ENCODE assay signal across 13 cellular contexts in the genomic region with DNA sequence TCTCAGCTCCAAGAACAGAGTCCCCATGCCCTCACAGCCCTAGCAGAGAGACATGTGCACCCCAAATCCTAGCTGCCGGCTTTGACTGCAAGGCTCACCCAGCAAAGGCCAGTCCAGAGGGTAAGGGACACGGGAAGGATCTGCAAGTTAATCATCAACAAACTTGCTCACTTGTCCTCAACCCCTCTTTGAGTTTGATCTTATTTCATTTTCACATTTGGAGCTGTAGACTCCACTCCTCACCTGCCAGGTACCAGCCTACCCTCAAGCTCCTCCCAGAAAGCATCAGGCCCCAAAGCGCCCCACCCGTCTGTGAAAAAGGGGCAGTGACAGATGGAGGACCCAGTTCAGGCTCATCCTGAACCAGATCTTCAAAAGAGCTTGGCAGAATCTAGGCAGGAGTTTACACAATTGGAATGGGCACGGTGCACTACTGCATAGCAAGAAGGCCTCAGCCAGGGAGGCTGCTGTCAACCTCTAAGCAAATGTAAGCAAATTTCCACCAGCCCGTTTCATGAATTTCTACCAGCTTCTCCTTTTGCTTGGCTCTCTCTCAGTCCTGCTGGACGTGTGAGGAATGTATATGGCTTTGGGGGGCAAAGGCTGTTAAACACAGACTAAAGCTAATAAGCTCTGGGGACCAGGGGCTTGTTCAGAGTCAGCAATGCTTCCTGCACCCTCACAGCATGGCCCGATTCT. TPM values are rescaled to one million over a fixed set of nuclear protein-coding genes. Genes with fewer than 3 reads are reported as not detected.
DNase-seq lines count a peak whose midpoint lies in the region; ATAC-seq, FAIRE-seq and TF ChIP-seq lines count a peak whose summit lies in the region.
"Had no signal": no experiment of that assay in that cellular context is flagged by ENCODE, and none has a peak within 500 bp of the region (broad histone marks: within the 10 kb centered on the region; RNA-seq: fewer than 3 reads in every experiment).

No MANE protein-coding gene starts in this region.

- H3K9me3 ChIP-seq in CD8-positive, alpha-beta memory T cell (ENCODE audit: low read length): no peaks in the 10 kb centered on the region
- no peaks in the 10 kb centered on the region for H3K9me3 ChIP-seq in K562 (replicated peaks; ENCODE audit: control insufficient read depth, insufficient read depth, low read depth, low read length)

- peak overlapping the region in 1 of 2 experiments; percentile 24; a peak in 1 of 4 replicates for H3K9ac ChIP-seq in K562 (ENCODE audit: insufficient read depth in 1 of 2, low read depth in 2 of 2, low read length in 2 of 2)

- peak in 1 of 5 donors; percentile 25 for DNase-seq in CD8-positive, alpha-beta memory T cell
- DNase-seq in HuH-7 (ENCODE audit: low spot score) (peak; percentile 60), K562 (ENCODE audit: extremely low read depth in 1 of 4, low spot score in 3 of 4) (no peak), NCI-H1092 (lab: John Stamatoyannopoulos, UW) (no peak), H54 (ENCODE audit: insufficient read length, low spot score) (no peak)
- no peak for DNase-seq in natural killer cell treated with Interleukin-12 subunit alpha and Interleukin-12 subunit beta and Interleukin-15 and Interleukin-18, amount 100 ng/mL, for 72 hours (ENCODE audit: low spot score)
- DNase-seq: foreskin keratinocyte, H7, NCI-H446 treated with DMSO at 0.1 percent for 48 hours had no signal

- peaks cover 0 to 9% of the 10 kb centered on the region in 2 donors for H3K27me3 Mint-ChIP-seq in CD8-positive, alpha-beta memory T cell
- H3K27me3 Mint-ChIP-seq in natural killer cell treated with Interleukin-12 subunit alpha and Interleukin-12 subunit beta and Interleukin-15 and Interleukin-18, amount 100 ng/mL, for 72 hours: no peaks in the 10 kb centered on the region

- peaks cover 19% of the 10 kb centered on the region; the same call in 1 of the 2 replicates for H4K20me1 ChIP-seq in K562 (replicated peaks; ENCODE audit: control insufficient read depth, insufficient read depth, low read length)

- no peak for ATAC-seq in K562
- no peak for ATAC-seq in natural killer cell treated with Interleukin-12 subunit alpha and Interleukin-12 subunit beta and Interleukin-15 and Interleukin-18, amount 100 ng/mL, for 72 hours
- ATAC-seq in HG03571 (IDR thresholded peaks at IDR 0.05; ENCODE audit: unreplicated experiment): no peak
- ATAC-seq in GM19467 (IDR thresholded peaks at IDR 0.05; ENCODE audit: unreplicated experiment): no peak
- ATAC-seq: foreskin keratinocyte, sciatic nerve had no signal

- peaks cover 43% of the 10 kb centered on the region for H3K36me3 ChIP-seq in CD8-positive, alpha-beta memory T cell (ENCODE audit: insufficient read depth, low read length)
- peaks cover 61% of the 10 kb centered on the region; the same call in 2 of the 3 replicates for H3K36me3 ChIP-seq in K562 (ENCODE audit: control insufficient read depth, insufficient read depth, low read length)

- TF ChIP-seq POLR2A in K562 (conservative IDR thresholded peaks at IDR 0.05): no peak
- TF ChIP-seq POLR2A in H54 (IDR thresholded peaks at IDR 0.05; ENCODE audit: low read depth, low read length): no peak

- H3K9me1 ChIP-seq in K562 (ENCODE audit: control insufficient read depth, insufficient read depth, low read length): no peaks in the 10 kb centered on the region

- H3K79me2 ChIP-seq in K562 (ENCODE audit: control insufficient read depth, insufficient read depth, low read length): peaks cover 82% of the 10 kb centered on the region

- TF ChIP-seq RAD21 in K562 (CRISPR knock-in tag; conservative IDR thresholded peaks at IDR 0.05 in 1 of 2, IDR thresholded peaks at IDR 0.05 in 1 of 2): no peak

- 76% methylated on average over 8 of the region's 8 CpGs for WGBS in K562 (ENCODE audit: insufficient coverage, low coverage, missing lambda C conversion rate)

- CTCF ChIA-PET in CD8-positive, alpha-beta memory T cell (lab: Charles Lee): interaction anchor here (1.0 to 29.6 kb wide), 6 partner anchors 12 to 142 kb away, joined by 3 to 1256 read pairs (median 6); partner anchors contain the start of gene CDC42BPG
- CTCF ChIA-PET in K562 (lab: Yijun Ruan, JAX; ENCODE audit: low intra/inter-chr PET ratio): no interaction called here

- TF ChIP-seq CTCF in K562 (IDR thresholded peaks at IDR 0.05 in 2 of 3, conservative IDR thresholded peaks at IDR 0.05 in 1 of 3; ENCODE audit: insufficient read depth in 2 of 3, low read depth in 1 of 3, low read length in 3 of 3): no peak

- peaks cover 11 to 91% (median 22%) of the 10 kb centered on the region in 3 donors for H3K36me3 Mint-ChIP-seq in CD8-positive, alpha-beta memory T cell
- H3K36me3 Mint-ChIP-seq in natural killer cell treated with Interleukin-12 subunit alpha and Interleukin-12 subunit beta and Interleukin-15 and Interleukin-18, amount 100 ng/mL, for 72 hours: peaks cover 13% of the 10 kb centered on the region

- H3K4me2 ChIP-seq in K562 (ENCODE audit: insufficient read depth, low read length): no peak overlapping the region

- BruUV-seq in K562 (replicated peaks; lab: Mats Ljungman, UMichigan): no TSS peak

- peaks cover 80 to 84% (median 84%) of the 10 kb centered on the region in 3 donors for H3K4me1 Mint-ChIP-seq in CD8-positive, alpha-beta memory T cell
- peaks cover 77 to 81% of the 10 kb centered on the region in 2 donors for H3K4me1 Mint-ChIP-seq in natural killer cell treated with Interleukin-12 subunit alpha and Interleukin-12 subunit beta and Interleukin-15 and Interleukin-18, amount 100 ng/mL, for 72 hours (ENCODE audit: low read depth in 2 of 2)

- H3K27me3 ChIP-seq in CD8-positive, alpha-beta memory T cell (ENCODE audit: insufficient read depth, low read length, poor library complexity, severe bottlenecking): no peaks in the 10 kb centered on the region
- no peaks in the 10 kb centered on the region; a peak in 1 of 5 replicates for H3K27me3 ChIP-seq in K562 (ENCODE audit: control insufficient read depth in 2 of 2, insufficient read depth in 2 of 2, low read length in 2 of 2)
- H3K27me3 ChIP-seq: foreskin keratinocyte had no signal

- H3K4me3 Mint-ChIP-seq in CD8-positive, alpha-beta memory T cell: peak overlapping the region; percentile 69 to 88 (median 79)
- H3K4me3 Mint-ChIP-seq in natural killer cell treated with Interleukin-12 subunit alpha and Interleukin-12 subunit beta and Interleukin-15 and Interleukin-18, amount 100 ng/mL, for 72 hours: peak overlapping the region; percentile 69

- in situ Hi-C loops in K562 (cut with MboI): no loop called here

- no peak for FAIRE-seq in K562 (lab: Jason Lieb, UNC)
- no peak for FAIRE-seq in H54 (lab: Jason Lieb, UNC)
- FAIRE-seq: D721Med had no signal

- H3K27ac ChIP-seq in CD8-positive, alpha-beta memory T cell (ENCODE audit: low read depth, low read length): peak overlapping the region; percentile 29
- no peak overlapping the region for H3K27ac ChIP-seq in K562 (ENCODE audit: extremely low read depth, low read depth, low read length)
- H3K27ac ChIP-seq: foreskin keratinocyte had no signal

- intact Hi-C loops in K562 (cut with micrococcal nuclease): no loop called here

- peak overlapping the region; percentile 73 to 98 (median 91) for H3K27ac Mint-ChIP-seq in CD8-positive, alpha-beta memory T cell
- peak overlapping the region; percentile 21 to 69 for H3K27ac Mint-ChIP-seq in natural killer cell treated with Interleukin-12 subunit alpha and Interleukin-12 subunit beta and Interleukin-15 and Interleukin-18, amount 100 ng/mL, for 72 hours

- H2AFZ ChIP-seq in K562 (ENCODE audit: low read depth, low read length): no peak overlapping the region

- TF ChIP-seq EP300 in K562 (IDR thresholded peaks at IDR 0.05; ENCODE audit: low read length): no peak

- no peaks in the 10 kb centered on the region for H3K9me3 Mint-ChIP-seq in CD8-positive, alpha-beta memory T cell
- no peaks in the 10 kb centered on the region for H3K9me3 Mint-ChIP-seq in natural killer cell treated with Interleukin-12 subunit alpha and Interleukin-12 subunit beta and Interleukin-15 and Interleukin-18, amount 100 ng/mL, for 72 hours

- H3K4me3 ChIP-seq in CD8-positive, alpha-beta memory T cell (ENCODE audit: low read length): peak overlapping the region; percentile 3
- H3K4me3 ChIP-seq in K562: no peak overlapping the region

- POLR2A ChIA-PET in CD8-positive, alpha-beta memory T cell (lab: Charles Lee): interaction anchor here (0.6 to 14.7 kb wide), 3 partner anchors 8 to 94 kb away, joined by 3 to 569 read pairs (median 4); no protein-coding TSS in a partner anchor
- POLR2A ChIA-PET in K562 (lab: Yijun Ruan, JAX): interaction anchor here (0.7 to 9.0 kb wide), 4 partner anchors 8 to 149 kb away, joined by 3 to 109 read pairs (median 3); no protein-coding TSS in a partner anchor

- peaks cover 87% of the 10 kb centered on the region for H3K4me1 ChIP-seq in CD8-positive, alpha-beta memory T cell (ENCODE audit: insufficient read depth, low read length)
- H3K4me1 ChIP-seq in K562 (replicated peaks in 1 of 2; ENCODE audit: control insufficient read depth in 2 of 2, insufficient read depth in 2 of 2, low read length in 2 of 2): peaks cover 46 to 72% of the 10 kb centered on the region in 2 experiments

RNA-seq across cellular contexts. Expression of gene EHD1, which starts 5.5 kb away (rescaled TPM):
- 100 to 1,000 TPM; 102 to 110 TPM for total RNA-seq in CD8-positive, alpha-beta memory T cell
- 258 TPM for polyA plus RNA-seq in CD8-positive, alpha-beta memory T cell
- total RNA-seq in K562 (2011; cell fraction: chromatin; rRNA removed; ENCODE audit: low replicate concordance): 20.8 and 92.1 TPM in 2 replicates
- total RNA-seq in K562 (2011; cell fraction: nucleolus; rRNA removed): 57.7 and 64.3 TPM in 2 replicates
- 24.2 and 37.8 TPM in 2 replicates for total RNA-seq in K562 (2011; cell fraction: nucleoplasm; rRNA removed)
- total RNA-seq in K562 (2014; rRNA removed): 39.1 and 40.0 TPM in 2 replicates
- 7.2 and 11.5 TPM in 2 replicates for total RNA-seq in K562 (2014; rRNA removed; fragmentation: Illumina TruSeq; extraction: Trizol)
- 12.7 and 12.9 TPM in 2 replicates for total RNA-seq in K562 (2015; rRNA removed; fragmentation: Illumina TruSeq; extraction: Trizol)
- total RNA-seq in K562 (2021): 65.0 and 69.6 TPM in 2 replicates
- 16.4 and 34.2 TPM in 2 replicates for polyA plus RNA-seq in K562 (2011; rRNA removed)
- polyA plus RNA-seq in K562 (2011; cell fraction: cytosol; rRNA removed): 30.6 and 56.6 TPM in 2 replicates
- 30.2 and 48.9 TPM in 2 replicates for polyA plus RNA-seq in K562 (2011; cell fraction: nucleus; rRNA removed)
- polyA plus RNA-seq in K562 (2012): 38.5 and 52.8 TPM in 2 replicates
- 41.0 and 45.1 TPM in 2 replicates for polyA plus RNA-seq in K562 (2014; fragmentation: Illumina TruSeq; extraction: Trizol)
- polyA plus RNA-seq in K562 (2014; fragmentation: Nextera tagmentation; extraction: Ambion mirVana): under 1 TPM; 0.46 to 0.59 TPM
- 26.8 and 27.3 TPM in 2 replicates for polyA plus RNA-seq in K562 (2014; rRNA removed)
- polyA minus RNA-seq in K562 (2011; rRNA and poly(A)+ RNA removed): 26.8 and 39.2 TPM in 2 replicates
- polyA minus RNA-seq in K562 (2011; cell fraction: cytosol; rRNA and poly(A)+ RNA removed): 50.9 and 64.3 TPM in 2 replicates
- polyA minus RNA-seq in K562 (2011; cell fraction: nucleus; rRNA and poly(A)+ RNA removed): 17.4 and 22.8 TPM in 2 replicates
- 100 to 1,000 TPM; 202 to 235 TPM for total RNA-seq in natural killer cell treated with Interleukin-12 subunit alpha and Interleukin-12 subunit beta and Interleukin-15 and Interleukin-18, amount 100 ng/mL, for 72 hours

RNA-seq across cellular contexts. Expression of gene CDC42BPG, which starts 28.5 kb away (rescaled TPM):
- 1 to 10 TPM in 1 of 2 experiments, under 1 TPM in 1; 0.66 to 2.3 TPM for total RNA-seq in CD8-positive, alpha-beta memory T cell
- polyA plus RNA-seq in CD8-positive, alpha-beta memory T cell: 0.52 TPM
- 19.1 and 64.6 TPM in 2 replicates for total RNA-seq in K562 (2011; cell fraction: chromatin; rRNA removed; ENCODE audit: low replicate concordance)
- total RNA-seq in K562 (2011; cell fraction: nucleolus; rRNA removed): 33.3 and 37.9 TPM in 2 replicates
- 16.2 and 19.7 TPM in 2 replicates for total RNA-seq in K562 (2011; cell fraction: nucleoplasm; rRNA removed)
- 4.0 and 7.1 TPM in 2 replicates for total RNA-seq in K562 (2014; rRNA removed)
- 0.99 and 1.1 TPM in 2 replicates for total RNA-seq in K562 (2014; rRNA removed; fragmentation: Illumina TruSeq; extraction: Trizol)
- 2.1 and 2.5 TPM in 2 replicates for total RNA-seq in K562 (2015; rRNA removed; fragmentation: Illumina TruSeq; extraction: Trizol)
- total RNA-seq in K562 (2021): 7.4 and 8.8 TPM in 2 replicates
- 2.2 and 3.6 TPM in 2 replicates for polyA plus RNA-seq in K562 (2011; rRNA removed)
- 2.0 and 4.5 TPM in 2 replicates for polyA plus RNA-seq in K562 (2011; cell fraction: cytosol; rRNA removed)
- polyA plus RNA-seq in K562 (2011; cell fraction: nucleus; rRNA removed): 15.1 and 28.5 TPM in 2 replicates
- 4.7 and 6.3 TPM in 2 replicates for polyA plus RNA-seq in K562 (2012)
- polyA plus RNA-seq in K562 (2014; fragmentation: Illumina TruSeq; extraction: Trizol): 1.8 and 4.6 TPM in 2 replicates
- under 1 TPM; 0.04 to 0.08 TPM for polyA plus RNA-seq in K562 (2014; fragmentation: Nextera tagmentation; extraction: Ambion mirVana)
- 7.9 and 11.8 TPM in 2 replicates for polyA plus RNA-seq in K562 (2014; rRNA removed)
- polyA minus RNA-seq in K562 (2011; rRNA and poly(A)+ RNA removed): 2.1 and 3.0 TPM in 2 replicates
- 3.2 and 3.5 TPM in 2 replicates for polyA minus RNA-seq in K562 (2011; cell fraction: cytosol; rRNA and poly(A)+ RNA removed)
- polyA minus RNA-seq in K562 (2011; cell fraction: nucleus; rRNA and poly(A)+ RNA removed): 12.1 and 12.2 TPM in 2 replicates
- 1 to 10 TPM in 1 of 2 donors, under 1 TPM in 1; 0.59 to 1.9 TPM for total RNA-seq in natural killer cell treated with Interleukin-12 subunit alpha and Interleukin-12 subunit beta and Interleukin-15 and Interleukin-18, amount 100 ng/mL, for 72 hours

RNA-seq across cellular contexts. Expression of gene ATG2A, which starts 44.1 kb away (rescaled TPM):
- 10 to 100 TPM; 25.7 to 27.0 TPM for total RNA-seq in CD8-positive, alpha-beta memory T cell
- polyA plus RNA-seq in CD8-positive, alpha-beta memory T cell: 7.6 TPM
- 50.6 and 183 TPM in 2 replicates for total RNA-seq in K562 (2011; cell fraction: chromatin; rRNA removed; ENCODE audit: low replicate concordance)
- 131 and 133 TPM in 2 replicates for total RNA-seq in K562 (2011; cell fraction: nucleolus; rRNA removed)
- 70.0 and 70.2 TPM in 2 replicates for total RNA-seq in K562 (2011; cell fraction: nucleoplasm; rRNA removed)
- 22.2 and 22.4 TPM in 2 replicates for total RNA-seq in K562 (2014; rRNA removed)
- 3.2 and 3.6 TPM in 2 replicates for total RNA-seq in K562 (2014; rRNA removed; fragmentation: Illumina TruSeq; extraction: Trizol)
- total RNA-seq in K562 (2015; rRNA removed; fragmentation: Illumina TruSeq; extraction: Trizol): 6.2 and 7.7 TPM in 2 replicates
- 37.7 and 45.9 TPM in 2 replicates for total RNA-seq in K562 (2021)
- 4.6 and 11.2 TPM in 2 replicates for polyA plus RNA-seq in K562 (2011; rRNA removed)
- polyA plus RNA-seq in K562 (2011; cell fraction: cytosol; rRNA removed): 6.2 and 17.3 TPM in 2 replicates
- 42.8 and 78.0 TPM in 2 replicates for polyA plus RNA-seq in K562 (2011; cell fraction: nucleus; rRNA removed)
- polyA plus RNA-seq in K562 (2012): 22.5 and 32.9 TPM in 2 replicates
- 5.2 and 15.8 TPM in 2 replicates for polyA plus RNA-seq in K562 (2014; fragmentation: Illumina TruSeq; extraction: Trizol)
- under 1 TPM; 0.25 to 0.53 TPM for polyA plus RNA-seq in K562 (2014; fragmentation: Nextera tagmentation; extraction: Ambion mirVana)
- 21.0 and 21.6 TPM in 2 replicates for polyA plus RNA-seq in K562 (2014; rRNA removed)
- polyA minus RNA-seq in K562 (2011; rRNA and poly(A)+ RNA removed): 5.7 and 7.2 TPM in 2 replicates
- 18.2 and 19.4 TPM in 2 replicates for polyA minus RNA-seq in K562 (2011; cell fraction: cytosol; rRNA and poly(A)+ RNA removed)
- polyA minus RNA-seq in K562 (2011; cell fraction: nucleus; rRNA and poly(A)+ RNA removed): 45.1 and 49.8 TPM in 2 replicates
- 10 to 100 TPM; 24.1 to 31.9 TPM for total RNA-seq in natural killer cell treated with Interleukin-12 subunit alpha and Interleukin-12 subunit beta and Interleukin-15 and Interleukin-18, amount 100 ng/mL, for 72 hours

RNA-seq across cellular contexts. Expression of gene PPP2R5B, which starts 51.5 kb away (rescaled TPM):
- 10 to 100 TPM; 11.2 to 11.7 TPM for total RNA-seq in CD8-positive, alpha-beta memory T cell
- polyA plus RNA-seq in CD8-positive, alpha-beta memory T cell: 7.8 TPM
- 18.6 and 35.5 TPM in 2 replicates for total RNA-seq in K562 (2011; cell fraction: chromatin; rRNA removed; ENCODE audit: low replicate concordance)
- total RNA-seq in K562 (2011; cell fraction: nucleolus; rRNA removed): 16.1 and 22.7 TPM in 2 replicates
- 17.8 and 18.6 TPM in 2 replicates for total RNA-seq in K562 (2011; cell fraction: nucleoplasm; rRNA removed)
- total RNA-seq in K562 (2014; rRNA removed): 3.3 and 5.2 TPM in 2 replicates
- 1.8 and 3.2 TPM in 2 replicates for total RNA-seq in K562 (2014; rRNA removed; fragmentation: Illumina TruSeq; extraction: Trizol)
- total RNA-seq in K562 (2015; rRNA removed; fragmentation: Illumina TruSeq; extraction: Trizol): 2.5 and 2.6 TPM in 2 replicates
- total RNA-seq in K562 (2021): 6.4 and 7.8 TPM in 2 replicates
- 7.3 and 11.1 TPM in 2 replicates for polyA plus RNA-seq in K562 (2011; rRNA removed)
- polyA plus RNA-seq in K562 (2011; cell fraction: cytosol; rRNA removed): 9.0 and 9.1 TPM in 2 replicates
- polyA plus RNA-seq in K562 (2011; cell fraction: nucleus; rRNA removed): 46.9 and 48.0 TPM in 2 replicates
- 5.8 and 10.7 TPM in 2 replicates for polyA plus RNA-seq in K562 (2012)
- 5.1 and 5.2 TPM in 2 replicates for polyA plus RNA-seq in K562 (2014; fragmentation: Illumina TruSeq; extraction: Trizol)
- polyA plus RNA-seq in K562 (2014; fragmentation: Nextera tagmentation; extraction: Ambion mirVana): under 1 TPM; 0.10 to 0.13 TPM
- polyA plus RNA-seq in K562 (2014; rRNA removed): 5.1 and 6.1 TPM in 2 replicates
- 3.4 and 4.0 TPM in 2 replicates for polyA minus RNA-seq in K562 (2011; rRNA and poly(A)+ RNA removed)
- polyA minus RNA-seq in K562 (2011; cell fraction: cytosol; rRNA and poly(A)+ RNA removed): 3.6 and 3.9 TPM in 2 replicates
- 4.8 and 5.9 TPM in 2 replicates for polyA minus RNA-seq in K562 (2011; cell fraction: nucleus; rRNA and poly(A)+ RNA removed)
- 10 to 100 TPM; 32.6 to 35.6 TPM for total RNA-seq in natural killer cell treated with Interleukin-12 subunit alpha and Interleukin-12 subunit beta and Interleukin-15 and Interleukin-18, amount 100 ng/mL, for 72 hours
